In genomic region chr12:107474639-107475539, GRCh38 we compare ENCODE assay signal across 20 cellular contexts.
DNase-seq lines count a peak whose midpoint lies in the region; ATAC-seq, FAIRE-seq and TF ChIP-seq lines count a peak whose summit lies in the region.
"Had no signal": no experiment of that assay in that cellular context is flagged by ENCODE, and none has a peak within 500 bp of the region (broad histone marks: within the 10 kb centered on the region; RNA-seq: fewer than 3 reads in every experiment).

No MANE protein-coding gene starts in this region.

- POLR2A ChIA-PET in activated CD4-positive, alpha-beta memory T cell treated with anti-CD3 and anti-CD28 coated beads for 36 hours (lab: Charles Lee), result interaction anchor here (0.5 kb wide), 1 partner anchor 15 kb away, joined by 3 read pairs; no protein-coding TSS in a partner anchor
- POLR2A ChIA-PET in activated CD4-positive, alpha-beta memory T cell treated with anti-CD3 and anti-CD28 coated beads, Interleukin-2, amount 10 ng/mL, durations not matched to agents 7 days and 5 days (lab: Charles Lee), result no interaction called here

- no peak overlapping the region for H3K4me3 Mint-ChIP-seq in activated CD4-positive, alpha-beta memory T cell treated with anti-CD3 and anti-CD28 coated beads for 36 hours
- no peak overlapping the region for H3K4me3 Mint-ChIP-seq in activated CD4-positive, alpha-beta memory T cell treated with anti-CD3 and anti-CD28 coated beads, Interleukin-2, amount 10 ng/mL, durations not matched to agents 7 days and 5 days
- no peak overlapping the region for H3K4me3 Mint-ChIP-seq in neural crest cell
- H3K4me3 Mint-ChIP-seq: endodermal cell had no signal

- intact Hi-C loops in activated CD4-positive, alpha-beta memory T cell treated with anti-CD3 and anti-CD28 coated beads for 36 hours (cut with micrococcal nuclease), result no loop called here

- H3K4me1 Mint-ChIP-seq in activated CD4-positive, alpha-beta memory T cell treated with anti-CD3 and anti-CD28 coated beads for 36 hours (ENCODE audit: low read depth), result peaks cover 7% of the 10 kb centered on the region
- H3K4me1 Mint-ChIP-seq in activated CD4-positive, alpha-beta memory T cell treated with anti-CD3 and anti-CD28 coated beads, Interleukin-2, amount 10 ng/mL, durations not matched to agents 7 days and 5 days, result peaks cover 11% of the 10 kb centered on the region
- no peaks in the 10 kb centered on the region for H3K4me1 Mint-ChIP-seq in neural crest cell
- H3K4me1 Mint-ChIP-seq: endodermal cell had no signal

- no peak overlapping the region for H3K27ac Mint-ChIP-seq in activated CD4-positive, alpha-beta memory T cell treated with anti-CD3 and anti-CD28 coated beads for 36 hours
- H3K27ac Mint-ChIP-seq in activated CD4-positive, alpha-beta memory T cell treated with anti-CD3 and anti-CD28 coated beads, Interleukin-2, amount 10 ng/mL, durations not matched to agents 7 days and 5 days, result no peak overlapping the region
- peak overlapping the region; percentile 57 for H3K27ac Mint-ChIP-seq in neural crest cell (ENCODE audit: unreplicated experiment)
- H3K27ac Mint-ChIP-seq: endodermal cell had no signal

- H3K9me3 ChIP-seq in RWPE2 (ENCODE audit: severe bottlenecking), result no peaks in the 10 kb centered on the region
- H3K9me3 ChIP-seq: ascending aorta, heart right ventricle, spleen had no signal

- DNase-seq in activated CD4-positive, alpha-beta memory T cell treated with anti-CD3 and anti-CD28 coated beads for 36 hours, result peak; percentile 23
- no peak for DNase-seq in activated CD4-positive, alpha-beta memory T cell treated with anti-CD3 and anti-CD28 coated beads, Interleukin-2, amount 10 ng/mL, durations not matched to agents 7 days and 5 days
- DNase-seq in RWPE2 (ENCODE audit: low spot score), result no peak
- peak; percentile 48 for DNase-seq in bronchial epithelial cell (ENCODE audit: low read depth)
- no peak for DNase-seq in neural crest cell (ENCODE audit: low read depth, low spot score)
- DNase-seq in HT-29 (ENCODE audit: low spot score), result no peak
- no peak for DNase-seq in NCI-H2029 treated with DMSO at 0.1 percent for 48 hours (lab: John Stamatoyannopoulos, UW)
- DNase-seq in kidney tubule cell (ENCODE audit: low spot score), result no peak
- DNase-seq: activated effector memory CD4-positive, alpha-beta T cell treated with Interleukin-2 at 50 U/mL for 16 hours; endodermal cell; H7; heart right ventricle; left ventricle myocardium superior; NCI-H1092; NCI-H2081 treated with DMSO at 0.1 percent for 48 hours; NCI-H524; spleen had no signal

- FAIRE-seq in bronchial epithelial cell (lab: Jason Lieb, UNC), result no peak
- FAIRE-seq: colon had no signal

- H3K27me3 Mint-ChIP-seq in activated CD4-positive, alpha-beta memory T cell treated with anti-CD3 and anti-CD28 coated beads for 36 hours, result no peaks in the 10 kb centered on the region
- no peaks in the 10 kb centered on the region for H3K27me3 Mint-ChIP-seq in activated CD4-positive, alpha-beta memory T cell treated with anti-CD3 and anti-CD28 coated beads, Interleukin-2, amount 10 ng/mL, durations not matched to agents 7 days and 5 days
- peaks cover 6% of the 10 kb centered on the region for H3K27me3 Mint-ChIP-seq in neural crest cell (ENCODE audit: low read depth)

- H3K36me3 Mint-ChIP-seq in activated CD4-positive, alpha-beta memory T cell treated with anti-CD3 and anti-CD28 coated beads for 36 hours, result no peaks in the 10 kb centered on the region
- H3K36me3 Mint-ChIP-seq in activated CD4-positive, alpha-beta memory T cell treated with anti-CD3 and anti-CD28 coated beads, Interleukin-2, amount 10 ng/mL, durations not matched to agents 7 days and 5 days (ENCODE audit: low read depth), result no peaks in the 10 kb centered on the region
- no peaks in the 10 kb centered on the region for H3K36me3 Mint-ChIP-seq in neural crest cell (ENCODE audit: low read depth)

- H3K27ac ChIP-seq in RWPE2 (ENCODE audit: poor library complexity, severe bottlenecking), result no peak overlapping the region
- H3K27ac ChIP-seq: ascending aorta, heart right ventricle, SK-N-MC, spleen had no signal

- no peak overlapping the region for H3K4me3 ChIP-seq in RWPE2 (ENCODE audit: severe bottlenecking)
- no peak overlapping the region for H3K4me3 ChIP-seq in bronchial epithelial cell (ENCODE audit: low read depth, low read length)
- H3K4me3 ChIP-seq: ascending aorta, heart right ventricle, SK-N-MC, spleen had no signal

- H3K4me1 ChIP-seq in RWPE2 (ENCODE audit: insufficient read depth, poor library complexity, severe bottlenecking), result peaks cover 9% of the 10 kb centered on the region
- H3K4me1 ChIP-seq: ascending aorta, heart right ventricle had no signal

- H3K36me3 ChIP-seq in RWPE2 (ENCODE audit: low read depth), result no peaks in the 10 kb centered on the region
- H3K36me3 ChIP-seq in bronchial epithelial cell (ENCODE audit: control insufficient read depth, insufficient read depth, low read length), result no peaks in the 10 kb centered on the region
- H3K36me3 ChIP-seq: ascending aorta, heart right ventricle, spleen had no signal

- CTCF ChIA-PET in activated CD4-positive, alpha-beta memory T cell treated with anti-CD3 and anti-CD28 coated beads for 36 hours (lab: Charles Lee), result interaction anchor here (1.3 kb wide), 1 partner anchor 133 kb away, joined by 3 read pairs; no protein-coding TSS in a partner anchor
- CTCF ChIA-PET in activated CD4-positive, alpha-beta memory T cell treated with anti-CD3 and anti-CD28 coated beads, Interleukin-2, amount 10 ng/mL, durations not matched to agents 7 days and 5 days (lab: Charles Lee), result no interaction called here

- TF ChIP-seq CTCF in RWPE2 (IDR thresholded peaks at IDR 0.05; ENCODE audit: poor library complexity, severe bottlenecking) (no peak), bronchial epithelial cell (IDR thresholded peaks at IDR 0.05; ENCODE audit: insufficient read depth, low read length, severe bottlenecking) (no peak), neural crest cell (conservative IDR thresholded peaks at IDR 0.05) (no peak)

- ATAC-seq in RWPE2 (ENCODE audit: low read depth), result peak; percentile 38; the same call in 1 of the 3 replicates
- ATAC-seq: heart right ventricle, left ventricle myocardium superior had no signal

- no peaks in the 10 kb centered on the region for H3K27me3 ChIP-seq in RWPE2 (ENCODE audit: insufficient read depth, poor library complexity, severe bottlenecking)
- H3K27me3 ChIP-seq in bronchial epithelial cell (ENCODE audit: control insufficient read depth, insufficient read depth, low read length), result no peaks in the 10 kb centered on the region
- H3K27me3 ChIP-seq: ascending aorta, spleen had no signal

- H3K9me3 Mint-ChIP-seq in activated CD4-positive, alpha-beta memory T cell treated with anti-CD3 and anti-CD28 coated beads for 36 hours, result no peaks in the 10 kb centered on the region
- no peaks in the 10 kb centered on the region for H3K9me3 Mint-ChIP-seq in activated CD4-positive, alpha-beta memory T cell treated with anti-CD3 and anti-CD28 coated beads, Interleukin-2, amount 10 ng/mL, durations not matched to agents 7 days and 5 days
- H3K9me3 Mint-ChIP-seq in neural crest cell, result no peaks in the 10 kb centered on the region
- H3K9me3 Mint-ChIP-seq: endodermal cell had no signal

Comparison
In these comparisons a context has a peak if more than half of its experiments do, and no peak if none do; other contexts are left out.
1. DNase-seq: peak in activated CD4-positive, alpha-beta memory T cell treated with anti-CD3 and anti-CD28 coated beads for 36 hours (single experiment) and bronchial epithelial cell (single experiment); none in activated CD4-positive, alpha-beta memory T cell treated with anti-CD3 and anti-CD28 coated beads, Interleukin-2, amount 10 ng/mL, durations not matched to agents 7 days and 5 days (single experiment), RWPE2 (single experiment), neural crest cell (single experiment), HT-29 (single experiment), NCI-H2029 treated with DMSO at 0.1 percent for 48 hours (single experiment) and kidney tubule cell (single experiment).